19 cellular contexts compared by ENCODE assay signal in genomic region chr10:43315096-43315495, GRCh38. TPM values are rescaled to one million over a fixed set of nuclear protein-coding genes. Genes with fewer than 3 reads are reported as not detected.
DNase-seq lines count a peak whose midpoint lies in the region; ATAC-seq and TF ChIP-seq lines count a peak whose summit lies in the region.
"Had no signal": no experiment of that assay in that cellular context is flagged by ENCODE, and none has a peak within 500 bp of the region (broad histone marks: within the 10 kb centered on the region; RNA-seq: fewer than 3 reads in every experiment).

No MANE protein-coding gene starts in this region.

- in situ Hi-C loops in GM13976 (cut with MboI; ENCODE audit: low sequenced_read_pairs, unreplicated experiment), result no loop called here

- peak; percentile 26 for ATAC-seq in esophagus mucosa
- ATAC-seq in mucosa of descending colon, result peak; percentile 29
- ATAC-seq in GM19463 (IDR thresholded peaks at IDR 0.05; ENCODE audit: unreplicated experiment), result no peak

- no peak overlapping the region for H3K27ac ChIP-seq in testis
- no peak overlapping the region for H3K27ac ChIP-seq in esophagus muscularis mucosa (replicated peaks in 1 of 4)
- H3K27ac ChIP-seq: GM23248 had no signal

- H3K4me1 ChIP-seq in mucosa of descending colon (ENCODE audit: low read depth) (peaks cover 15% of the 10 kb centered on the region), testis (no peaks in the 10 kb centered on the region), esophagus muscularis mucosa (no peaks in the 10 kb centered on the region)

- H3K36me3 ChIP-seq in mucosa of descending colon (ENCODE audit: low read depth) (no peaks in the 10 kb centered on the region), testis (ENCODE audit: low read depth, missing control alignments) (no peaks in the 10 kb centered on the region), esophagus muscularis mucosa (no peaks in the 10 kb centered on the region)

- H3K4me3 ChIP-seq in mucosa of descending colon (no peak overlapping the region), testis (no peak overlapping the region), esophagus muscularis mucosa (no peak overlapping the region)
- H3K4me3 ChIP-seq: GM23248 had no signal

- no peak for TF ChIP-seq EP300 in esophagus muscularis mucosa (IDR thresholded peaks at IDR 0.05)

- TF ChIP-seq CTCF in GM13976 (IDR thresholded peaks at IDR 0.05; ENCODE audit: borderline replicate concordance, control extremely low read depth, extremely low read depth, insufficient read depth, missing control alignments) (no peak), mucosa of descending colon (IDR thresholded peaks at IDR 0.05) (no peak), testis (IDR thresholded peaks at IDR 0.05) (no peak), esophagus muscularis mucosa (IDR thresholded peaks at IDR 0.05) (no peak)

- no peaks in the 10 kb centered on the region for H3K27me3 ChIP-seq in testis
- H3K27me3 ChIP-seq in esophagus muscularis mucosa, result peaks cover 0 to 9% (median 0%) of the 10 kb centered on the region in 4 donors

- 36 to 64% methylated on average over 8 to 12 of the region's 12 CpGs for WGBS in testis, 2 donors
- 83% methylated on average over 12 of the region's 12 CpGs for WGBS in esophagus muscularis mucosa

- H3K9me3 ChIP-seq in mucosa of descending colon (no peaks in the 10 kb centered on the region), testis (no peaks in the 10 kb centered on the region), esophagus muscularis mucosa (no peaks in the 10 kb centered on the region)

- DNase-seq in GM13976 (ENCODE audit: low spot score), result peak; percentile 27
- peak in 1 of 3 donors; percentile 12 for DNase-seq in mucosa of descending colon
- peak; percentile 51 for DNase-seq in testis
- DNase-seq in esophagus muscularis mucosa (ENCODE audit: extremely low spot score), result no peak
- DNase-seq in Ammon's horn (ENCODE audit: low spot score), result no peak
- DNase-seq: CD4-positive, alpha-beta T cell; DMS153; GF-D8; GM23248; HCEC 1CT; MM.1S; NCI-H1092; NCI-H2081 treated with DMSO at 0.1 percent for 48 hours; NK-92 treated with Interleukin-12 subunit alpha and Interleukin-12 subunit beta, amount 100 ng/mL, for 24 hours; Right ventricle myocardium superior had no signal

- TF ChIP-seq POLR2A in testis (IDR thresholded peaks at IDR 0.05) (no peak), esophagus muscularis mucosa (IDR thresholded peaks at IDR 0.05; ENCODE audit: low read depth) (no peak)

- intact Hi-C loops in mucosa of descending colon (cut with DNase I, micrococcal nuclease), result no loop called here
- intact Hi-C loops in testis (cut with DNase I; ENCODE audit: low total_unique reads), result no loop called here
- intact Hi-C loops in esophagus muscularis mucosa (cut with DNase I), result no loop called here

RNA-seq across cellular contexts. Expression of gene RASGEF1A, which starts 48.2 kb away (rescaled TPM):
- total RNA-seq in esophagus mucosa, result 1.00 TPM
- 1 to 10 TPM in 1 of 3 donors, under 1 TPM in 2; 0.43 to 1.2 (median 0.58) TPM for total RNA-seq in mucosa of descending colon
- total RNA-seq in testis, result 10 to 100 TPM; 10.9 to 11.7 TPM
- 7.8 TPM for polyA plus RNA-seq in testis (ENCODE audit: insufficient read depth, low read depth, low replicate concordance)
- 1 to 10 TPM in 2 of 4 donors, under 1 TPM in 2; 0.42 to 7.1 (median 1.0) TPM for total RNA-seq in esophagus muscularis mucosa
- total RNA-seq: LHCN-M2 had no signal
- polyA plus RNA-seq: GM23248 had no signal

RNA-seq across cellular contexts. Expression of gene FXYD4, which starts 56.3 kb away (rescaled TPM):
- not detected for total RNA-seq in esophagus mucosa
- total RNA-seq in mucosa of descending colon, result not detected
- 1 to 10 TPM; 1.4 to 1.5 TPM for total RNA-seq in testis
- 2.6 TPM for polyA plus RNA-seq in testis (ENCODE audit: insufficient read depth, low read depth, low replicate concordance)
- total RNA-seq in esophagus muscularis mucosa, result not detected
- total RNA-seq: CD4-positive, alpha-beta T cell; GM23248; LHCN-M2; Right ventricle myocardium superior had no signal
- polyA plus RNA-seq: BJ, GM23248 had no signal

Comparison
In these comparisons a context has a peak if more than half of its experiments do, and no peak if none do; other contexts are left out.
1. DNase-seq: peak in GM13976 (single experiment) and testis (single experiment); none in esophagus muscularis mucosa (single experiment) and Ammon's horn (single experiment).